ENCODE assay signal across 2 cellular contexts in the genomic region with DNA sequence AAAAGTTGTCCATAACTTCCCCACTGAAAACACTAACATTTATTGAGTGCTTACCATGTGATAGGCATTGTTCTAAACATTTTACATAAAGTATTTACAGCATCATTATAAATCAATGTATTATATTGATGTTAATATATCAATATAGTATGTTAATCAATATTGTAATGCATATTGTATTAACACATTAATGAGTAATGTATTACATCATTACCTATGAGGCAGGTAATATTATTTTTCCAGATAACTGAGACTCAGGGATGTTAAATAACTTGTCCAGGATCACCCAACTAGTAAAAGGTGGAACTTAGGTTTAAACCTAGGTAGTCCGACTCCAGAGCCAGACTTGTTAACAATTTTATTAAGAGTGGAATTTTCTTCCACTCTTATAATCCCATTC.
TF ChIP-seq lines count a peak whose summit lies in the region.

No MANE protein-coding gene starts in this region.

TF ChIP-seq in HEK293, 187 proteins besides CTCF, POLR2A, EP300 and RAD21:
- TF ChIP-seq, protein P1, sequence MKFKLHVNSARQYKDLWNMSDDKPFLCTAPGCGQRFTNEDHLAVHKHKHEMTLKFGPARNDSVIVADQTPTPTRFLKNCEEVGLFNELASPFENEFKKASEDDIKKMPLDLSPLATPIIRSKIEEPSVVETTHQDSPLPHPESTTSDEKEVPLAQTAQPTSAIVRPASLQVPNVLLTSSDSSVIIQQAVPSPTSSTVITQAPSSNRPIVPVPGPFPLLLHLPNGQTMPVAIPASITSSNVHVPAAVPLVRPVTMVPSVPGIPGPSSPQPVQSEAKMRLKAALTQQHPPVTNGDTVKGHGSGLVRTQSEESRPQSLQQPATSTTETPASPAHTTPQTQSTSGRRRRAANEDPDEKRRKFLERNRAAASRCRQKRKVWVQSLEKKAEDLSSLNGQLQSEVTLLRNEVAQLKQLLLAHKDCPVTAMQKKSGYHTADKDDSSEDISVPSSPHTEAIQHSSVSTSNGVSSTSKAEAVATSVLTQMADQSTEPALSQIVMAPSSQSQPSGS (tag by site-specific recombination; IDR thresholded peaks at IDR 0.05; ENCODE audit: low read depth): peak; percentile 57; the same call in 1 of the 2 replicates
- no peak for TF ChIP-seq ZNF768 (tag by site-specific recombination; IDR thresholded peaks at IDR 0.05)

TF ChIP-seq in K562, 482 proteins besides CTCF, POLR2A, EP300 and RAD21:
- TF ChIP-seq CEBPG (CRISPR knock-in tag; IDR thresholded peaks at IDR 0.05) (no peak), CEBPG (tag; conservative IDR thresholded peaks at IDR 0.05 in 1 of 2, IDR thresholded peaks at IDR 0.05 in 1 of 2) (peak in 1 of 2 experiments; percentile 33; a peak in 1 of 4 replicates), RAD51 (IDR thresholded peaks at IDR 0.05; ENCODE audit: borderline replicate concordance, low read depth) (no peak)
- TF ChIP-seq, protein P2, sequence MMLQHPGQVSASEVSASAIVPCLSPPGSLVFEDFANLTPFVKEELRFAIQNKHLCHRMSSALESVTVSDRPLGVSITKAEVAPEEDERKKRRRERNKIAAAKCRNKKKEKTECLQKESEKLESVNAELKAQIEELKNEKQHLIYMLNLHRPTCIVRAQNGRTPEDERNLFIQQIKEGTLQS (IDR thresholded peaks at IDR 0.05): 0 out of 2 replicates have a peak, but pooled peaks have one; percentile 16
- TF ChIP-seq, protein P2 (CRISPR knock-in tag; conservative IDR thresholded peaks at IDR 0.05): no peak
